ENCODE assay signal across 8 cellular contexts in the genomic region with DNA sequence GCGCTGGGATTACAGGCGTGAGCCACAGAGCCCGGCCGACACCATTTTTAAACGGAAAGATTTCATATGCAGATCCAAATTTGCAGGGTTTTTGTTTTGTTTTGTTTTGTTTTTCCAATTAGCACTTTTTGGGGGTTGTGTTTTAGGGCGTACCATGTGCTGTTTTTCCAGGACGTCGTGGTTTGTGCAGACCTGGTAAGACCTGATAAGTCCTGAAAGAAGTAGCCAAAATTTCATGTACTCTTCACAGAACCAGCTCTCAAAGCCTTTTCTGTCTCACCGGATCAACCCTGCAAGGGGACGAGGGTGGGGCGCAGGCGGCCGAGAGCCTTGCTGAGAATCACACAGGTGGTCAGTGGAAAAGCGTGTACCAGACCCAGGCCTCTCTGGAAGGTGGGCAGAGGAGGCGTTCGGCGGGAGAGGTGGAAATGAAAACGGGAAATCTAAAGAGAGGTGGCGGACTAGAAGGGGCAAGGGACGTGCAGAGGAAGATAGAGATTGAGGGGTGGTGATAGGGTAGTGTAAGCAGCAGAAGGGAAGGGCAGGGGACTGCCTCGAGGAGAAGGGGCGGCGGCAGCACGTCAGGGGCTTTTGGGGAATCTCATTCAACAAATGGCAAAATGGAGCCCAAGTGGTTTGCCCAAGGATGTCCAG. TPM values are rescaled to one million over a fixed set of nuclear protein-coding genes. Genes with fewer than 3 reads are reported as not detected.
DNase-seq lines count a peak whose midpoint lies in the region; ATAC-seq and TF ChIP-seq lines count a peak whose summit lies in the region.

No MANE protein-coding gene starts in this region.

- H3K27ac ChIP-seq in AG04450 (ENCODE audit: low read depth, low read length) = peak overlapping the region; percentile 92

- peak; percentile 1 for ATAC-seq in HG02981 (IDR thresholded peaks at IDR 0.05; ENCODE audit: unreplicated experiment)
- ATAC-seq in HG02870 (IDR thresholded peaks at IDR 0.05; ENCODE audit: unreplicated experiment) = no peak

- peak overlapping the region; percentile 87 for H3K4me3 ChIP-seq in AG04450 (ENCODE audit: low read depth, low read length)
- H3K4me3 ChIP-seq in foreskin fibroblast (ENCODE audit: low read depth in 1 of 2, low read length in 2 of 2) = peak overlapping the region; percentile 94 to 100

- no peak for DNase-seq in AG04450 (ENCODE audit: low read depth, low spot score)
- peak; percentile 17 for DNase-seq in activated CD8-positive, alpha-beta memory T cell treated with anti-CD3 and anti-CD28 coated beads, Interleukin-2, amount 50 U/mL, for 4 hours
- peak in 1 of 2 donors; percentile 28 for DNase-seq in foreskin fibroblast
- DNase-seq in pons (ENCODE audit: low spot score) = peak; percentile 12
- DNase-seq in iPS-NIHi11 (ENCODE audit: low spot score) = no peak
- DNase-seq in putamen (ENCODE audit: low spot score) = no peak

- CTCF ChIA-PET in AG04450 (lab: Charles Lee) = interaction anchor here (0.7 to 2.5 kb wide), 27 partner anchors 9 to 166 kb away, joined by 3 to 62 read pairs (median 9); partner anchors contain the start of genes CLTB and RNF44

- H3K9me3 ChIP-seq in AG04450 (ENCODE audit: control insufficient read depth, insufficient read depth, low read length) = peaks cover 3% of the 10 kb centered on the region; the same call in 1 of the 2 replicates

- POLR2A ChIA-PET in AG04450 (lab: Yijun Ruan, JAX) = interaction anchor here (0.7 to 2.7 kb wide), 4 partner anchors 31 to 90 kb away, joined by 3 to 15 read pairs (median 6); partner anchors contain the start of genes CLTB and RNF44

- TF ChIP-seq CTCF in AG04450 (IDR thresholded peaks at IDR 0.05; ENCODE audit: low read depth, low read length) (no peak), foreskin fibroblast (IDR thresholded peaks at IDR 0.05; ENCODE audit: low read depth, low read length) (no peak)

- no peaks in the 10 kb centered on the region for H3K27me3 ChIP-seq in AG04450 (ENCODE audit: control insufficient read depth, insufficient read depth, low read length)

RNA-seq across cellular contexts. Expression of gene FAF2, which starts 1.2 kb away (rescaled TPM):
- polyA plus RNA-seq in AG04450 (2011; rRNA removed) = 57.1 and 68.7 TPM in 2 replicates
- 65.0 and 70.5 TPM in 2 replicates for polyA minus RNA-seq in AG04450 (2011; rRNA and poly(A)+ RNA removed)

RNA-seq across cellular contexts. Expression of gene CLTB, which starts 30.7 kb away (rescaled TPM):
- 66.2 and 67.3 TPM in 2 replicates for polyA plus RNA-seq in AG04450 (2011; rRNA removed)
- 22.6 and 24.8 TPM in 2 replicates for polyA minus RNA-seq in AG04450 (2011; rRNA and poly(A)+ RNA removed)

RNA-seq across cellular contexts. Expression of gene HIGD2A, which starts 58.5 kb away (rescaled TPM):
- 71.4 and 89.8 TPM in 2 replicates for polyA plus RNA-seq in AG04450 (2011; rRNA removed)
- 41.7 and 62.8 TPM in 2 replicates for polyA minus RNA-seq in AG04450 (2011; rRNA and poly(A)+ RNA removed)

RNA-seq across cellular contexts. Expression of gene NOP16, which starts 58.6 kb away (rescaled TPM):
- 29.3 and 29.4 TPM in 2 replicates for polyA plus RNA-seq in AG04450 (2011; rRNA removed)
- polyA minus RNA-seq in AG04450 (2011; rRNA and poly(A)+ RNA removed) = 13.3 and 15.4 TPM in 2 replicates

Comparison
In these comparisons a context has a peak if more than half of its experiments do, and no peak if none do; other contexts are left out.
1. DNase-seq: peak in activated CD8-positive, alpha-beta memory T cell treated with anti-CD3 and anti-CD28 coated beads, Interleukin-2, amount 50 U/mL, for 4 hours (single experiment) and pons (single experiment); none in AG04450 (single experiment), iPS-NIHi11 (single experiment) and putamen (single experiment).